12 cellular contexts compared by ENCODE assay signal in the genomic region with DNA sequence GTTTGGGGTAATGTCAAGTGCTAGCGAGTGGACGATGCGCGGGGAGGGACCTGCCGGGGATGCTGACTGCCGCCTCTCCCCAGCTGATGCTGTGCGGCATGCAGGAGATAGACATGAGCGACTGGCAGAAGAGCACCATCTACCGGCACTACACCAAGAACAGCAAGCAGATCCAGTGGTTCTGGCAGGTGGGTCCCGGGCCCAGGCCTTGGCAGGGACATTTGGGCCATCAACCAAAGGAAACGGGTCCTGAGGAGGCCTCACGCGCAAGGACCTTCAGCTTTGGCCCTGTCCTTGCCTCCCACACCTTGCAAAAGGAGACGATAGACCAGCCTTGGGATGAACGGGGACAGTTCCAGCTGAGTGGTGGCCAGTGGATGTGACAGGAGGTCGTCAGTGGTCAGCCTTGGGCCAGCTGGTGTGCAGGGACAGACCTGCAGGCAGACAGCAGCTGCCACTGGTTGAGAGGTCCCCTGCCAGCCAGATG. TPM values are rescaled to one million over a fixed set of nuclear protein-coding genes. Genes with fewer than 3 reads are reported as not detected.
DNase-seq lines count a peak whose midpoint lies in the region; TF ChIP-seq lines count a peak whose summit lies in the region.
"Had no signal": no experiment of that assay in that cellular context is flagged by ENCODE, and none has a peak within 500 bp of the region (broad histone marks: within the 10 kb centered on the region; RNA-seq: fewer than 3 reads in every experiment).

No MANE protein-coding gene starts in this region.

- H3K4me2 ChIP-seq in neural progenitor cell = no peak overlapping the region

- H3K27me3 ChIP-seq in neural progenitor cell = no peaks in the 10 kb centered on the region
- H3K27me3 ChIP-seq: colonic mucosa had no signal

- H3K9me3 Mint-ChIP-seq in neural progenitor cell = no peaks in the 10 kb centered on the region
- H3K9me3 Mint-ChIP-seq: activated T-cell treated with anti-CD3 and anti-CD28 coated beads, Interleukin-2, amount 50 U/mL, for 72 hours had no signal

- no peak overlapping the region for H3K27ac ChIP-seq in neural progenitor cell
- H3K27ac ChIP-seq: colonic mucosa had no signal

- peak; percentile 66 for DNase-seq in DMS114 treated with DMSO at 0.1 percent for 48 hours (lab: John Stamatoyannopoulos, UW; ENCODE audit: unreplicated experiment)
- peak; percentile 0 for DNase-seq in NCI-H526 treated with DMSO at 0.1 percent for 48 hours (lab: John Stamatoyannopoulos, UW)
- DNase-seq in epithelial cell of proximal tubule (ENCODE audit: low read depth) = no peak
- DNase-seq in neural progenitor cell (ENCODE audit: low spot score) = peak; percentile 21
- no peak for DNase-seq in NCI-H345 (lab: John Stamatoyannopoulos, UW)
- no peak for DNase-seq in NAMALWA (ENCODE audit: low spot score)
- DNase-seq in NCI-H146 treated with DMSO at 0.1 percent for 48 hours (lab: John Stamatoyannopoulos, UW; ENCODE audit: unreplicated experiment) = no peak
- no peak for DNase-seq in SHP77 treated with DMSO at 0.1 percent for 48 hours (lab: John Stamatoyannopoulos, UW)
- DNase-seq: activated T-cell treated with anti-CD3 and anti-CD28 coated beads, Interleukin-2, amount 50 U/mL, for 72 hours; colonic mucosa; NCI-H2171 treated with DMSO at 0.1 percent for 48 hours had no signal

- H3K4me1 Mint-ChIP-seq in neural progenitor cell = peaks cover 23% of the 10 kb centered on the region

- peak; percentile 36 for TF ChIP-seq CTCF in epithelial cell of proximal tubule (conservative IDR thresholded peaks at IDR 0.05; ENCODE audit: low read depth, low read length)
- TF ChIP-seq CTCF in neural progenitor cell (IDR thresholded peaks at IDR 0.05) = peak; percentile 30

- peaks cover 6% of the 10 kb centered on the region for H3K27me3 Mint-ChIP-seq in neural progenitor cell (ENCODE audit: insufficient read depth, low read depth)

- H3K36me3 Mint-ChIP-seq in neural progenitor cell = peaks cover 11% of the 10 kb centered on the region

- H3K4me1 ChIP-seq in neural progenitor cell = peaks cover 5% of the 10 kb centered on the region
- H3K4me1 ChIP-seq: colonic mucosa had no signal

- H3K9ac ChIP-seq in neural progenitor cell = no peak overlapping the region

- no peak overlapping the region for H3K4me3 ChIP-seq in epithelial cell of proximal tubule (ENCODE audit: low read depth, low read length)
- H3K4me3 ChIP-seq in neural progenitor cell = no peak overlapping the region
- H3K4me3 ChIP-seq: colonic mucosa had no signal

- no peak overlapping the region for H2AFZ ChIP-seq in neural progenitor cell (replicated peaks)

- H3K36me3 ChIP-seq in neural progenitor cell = no peaks in the 10 kb centered on the region

- H3K9me3 ChIP-seq in neural progenitor cell (ENCODE audit: low read depth) = no peaks in the 10 kb centered on the region
- H3K9me3 ChIP-seq: colonic mucosa had no signal

- H3F3A ChIP-seq in neural progenitor cell (ENCODE audit: low read depth) = no peaks in the 10 kb centered on the region

- H3K4me3 Mint-ChIP-seq in neural progenitor cell = no peak overlapping the region
- H3K4me3 Mint-ChIP-seq: activated T-cell treated with anti-CD3 and anti-CD28 coated beads, Interleukin-2, amount 50 U/mL, for 72 hours had no signal

- no peaks in the 10 kb centered on the region for H3K79me2 ChIP-seq in neural progenitor cell (ENCODE audit: low read depth)

- H3K27ac Mint-ChIP-seq in neural progenitor cell = peak overlapping the region; percentile 82
- H3K27ac Mint-ChIP-seq: activated T-cell treated with anti-CD3 and anti-CD28 coated beads, Interleukin-2, amount 50 U/mL, for 72 hours had no signal

- no peaks in the 10 kb centered on the region for H4K20me1 ChIP-seq in neural progenitor cell (ENCODE audit: low read depth)

RNA-seq across cellular contexts. Expression of a gene that starts 13.6 kb away (rescaled TPM):
- total RNA-seq in epithelial cell of proximal tubule = 0.58 and 0.72 TPM in 2 replicates
- total RNA-seq in neural progenitor cell (ENCODE audit: low replicate concordance) = 5.9 and 14.5 TPM in 2 replicates
- total RNA-seq: HT-29 had no signal

Comparison
In these comparisons a context has a peak if more than half of its experiments do, and no peak if none do; other contexts are left out.
1. DNase-seq: peak in DMS114 treated with DMSO at 0.1 percent for 48 hours (single experiment), NCI-H526 treated with DMSO at 0.1 percent for 48 hours (single experiment) and neural progenitor cell (single experiment); none in epithelial cell of proximal tubule (single experiment), NCI-H345 (single experiment), NAMALWA (single experiment), NCI-H146 treated with DMSO at 0.1 percent for 48 hours (single experiment) and SHP77 treated with DMSO at 0.1 percent for 48 hours (single experiment).